Comparison of ENCODE assay signal across 11 cellular contexts in the genomic region with DNA sequence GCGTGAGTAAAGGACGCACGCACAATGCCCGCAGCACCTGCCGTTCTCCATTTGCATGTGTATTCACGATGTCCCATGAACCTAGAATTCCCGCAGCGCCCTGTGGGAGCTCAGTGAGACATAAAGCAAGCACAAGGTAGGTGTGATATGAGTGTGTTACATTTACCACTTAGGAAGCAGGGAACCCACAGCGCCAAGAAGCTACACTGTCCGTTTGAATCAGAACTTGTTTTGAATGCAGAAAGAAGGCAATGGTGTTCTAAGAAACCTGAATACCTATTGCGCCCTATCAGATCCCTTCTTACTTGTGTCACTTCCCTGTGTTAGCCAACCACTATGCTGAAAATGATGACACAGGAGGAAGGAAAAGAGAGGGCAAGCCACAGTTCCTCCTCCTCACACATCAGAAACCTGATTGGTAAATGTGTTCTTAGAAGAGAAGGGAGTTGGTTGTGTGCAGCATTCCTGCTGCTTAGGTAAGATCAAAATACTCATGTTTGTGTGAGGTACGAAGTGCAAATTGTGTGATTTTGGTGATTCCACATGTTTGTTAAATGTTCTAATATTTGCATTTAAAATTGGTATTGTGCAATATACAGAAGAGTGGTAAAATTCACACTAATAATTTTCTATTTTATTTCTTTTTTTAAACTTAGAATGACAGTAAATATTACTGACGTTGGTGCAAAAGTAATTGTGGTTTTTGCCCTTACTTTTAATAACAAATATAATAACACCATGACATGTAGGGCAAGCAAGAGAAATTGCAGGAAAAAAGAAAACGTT.
A peak's percentile ranks its signal among the peaks of the same experiment; 100 is the strongest.
DNase-seq lines count a peak whose midpoint lies in the region; ATAC-seq and TF ChIP-seq lines count a peak whose summit lies in the region.
"Had no signal": no experiment of that assay in that cellular context is flagged by ENCODE, and none has a peak within 500 bp of the region (broad histone marks: within the 10 kb centered on the region; RNA-seq: fewer than 3 reads in every experiment).

No MANE protein-coding gene starts in this region.

- H3K27me3 ChIP-seq in OCI-LY3 (ENCODE audit: low read depth, low read length): no peaks in the 10 kb centered on the region
- H3K27me3 ChIP-seq: tibial nerve had no signal

- H3K4me1 Mint-ChIP-seq in neural crest cell: peaks cover 7% of the 10 kb centered on the region

- peak overlapping the region; percentile 61 for H2AFZ ChIP-seq in OCI-LY3 (ENCODE audit: low read depth, low read length)

- no peaks in the 10 kb centered on the region for H3K36me3 Mint-ChIP-seq in neural crest cell (ENCODE audit: low read depth)

- H3K36me3 ChIP-seq in OCI-LY3 (replicated peaks; ENCODE audit: low read depth, low read length): no peaks in the 10 kb centered on the region
- H3K36me3 ChIP-seq: tibial nerve had no signal

- peaks cover 11% of the 10 kb centered on the region for H3K9me3 Mint-ChIP-seq in neural crest cell

- H3K4me2 ChIP-seq in OCI-LY3 (ENCODE audit: low read length): peak overlapping the region; percentile 86
- H3K4me2 ChIP-seq: KMS-11 had no signal

- no peaks in the 10 kb centered on the region for H3K9me3 ChIP-seq in OCI-LY3 (ENCODE audit: insufficient read depth, low read length)
- H3K9me3 ChIP-seq: tibial nerve had no signal

- in situ Hi-C loops in G401 (cut with HindIII; ENCODE audit: low sequenced_read_pairs): no loop called here

- peaks cover 13% of the 10 kb centered on the region for H3K4me1 ChIP-seq in OCI-LY3 (ENCODE audit: low read length)
- H3K4me1 ChIP-seq: tibial nerve had no signal

- ATAC-seq in HG03520 (IDR thresholded peaks at IDR 0.05; ENCODE audit: unreplicated experiment) (peak; percentile 70), GM19395 (IDR thresholded peaks at IDR 0.05; ENCODE audit: unreplicated experiment) (no peak)

- H3K27me3 Mint-ChIP-seq in neural crest cell (ENCODE audit: low read depth): peaks cover 52% of the 10 kb centered on the region

- H3K9ac ChIP-seq in OCI-LY3 (ENCODE audit: low read length): peak overlapping the region; percentile 43
- H3K9ac ChIP-seq: KMS-11 had no signal

- peak overlapping the region; percentile 75 for H3K4me3 ChIP-seq in OCI-LY3 (ENCODE audit: low read length)
- H3K4me3 ChIP-seq: tibial nerve had no signal

- no peak overlapping the region for H3K27ac Mint-ChIP-seq in neural crest cell (ENCODE audit: unreplicated experiment)

- DNase-seq in SKM-1 treated with dmso at 0.1 percent for 144 hours (lab: John Stamatoyannopoulos, UW; ENCODE audit: unreplicated experiment): peak; percentile 4
- no peak for DNase-seq in SKM-1 (lab: John Stamatoyannopoulos, UW; ENCODE audit: unreplicated experiment)
- DNase-seq in neural crest cell (ENCODE audit: low read depth, low spot score): no peak
- DNase-seq in NCI-H2196 treated with DMSO at 0.1 percent for 48 hours (lab: John Stamatoyannopoulos, UW; ENCODE audit: unreplicated experiment): no peak
- DNase-seq in G401 (ENCODE audit: low spot score): no peak
- DNase-seq: OCI-M1 had no signal

- TF ChIP-seq CTCF in OCI-LY3 (IDR thresholded peaks at IDR 0.05; ENCODE audit: low read depth, low read length) (no peak), neural crest cell (conservative IDR thresholded peaks at IDR 0.05) (no peak)

- H3K4me3 Mint-ChIP-seq in neural crest cell: peak overlapping the region; percentile 21

- no peaks in the 10 kb centered on the region for H4K20me1 ChIP-seq in OCI-LY3 (ENCODE audit: insufficient read depth, low read length)

- peak overlapping the region; percentile 34; the same call in 1 of the 2 replicates for H3K27ac ChIP-seq in OCI-LY3 (ENCODE audit: low read length)
- H3K27ac ChIP-seq: KMS-11, tibial nerve had no signal

- no peaks in the 10 kb centered on the region for H3K79me2 ChIP-seq in OCI-LY3 (ENCODE audit: low read length)
